In genomic region chr17:1108810-1109605, GRCh38 we compare ENCODE assay signal across 1 cellular context.
TF ChIP-seq lines count a peak whose summit lies in the region.

No MANE protein-coding gene starts in this region.

TF ChIP-seq in HepG2, 621 proteins besides CTCF, POLR2A, EP300 and RAD21 (continued from another document and continues in another):
- 0 out of 2 replicates have a peak, but pooled peaks have one; percentile 20 for TF ChIP-seq BATF2 (CRISPR knock-in tag; IDR thresholded peaks at IDR 0.05)
- TF ChIP-seq CREB3 (CRISPR knock-in tag; IDR thresholded peaks at IDR 0.05) = no peak
- TF ChIP-seq ZNF549 (CRISPR knock-in tag; IDR thresholded peaks at IDR 0.05) = no peak
- TF ChIP-seq ZNF382 (CRISPR knock-in tag; IDR thresholded peaks at IDR 0.05; ENCODE audit: borderline replicate concordance) = no peak
- TF ChIP-seq, protein P1, sequence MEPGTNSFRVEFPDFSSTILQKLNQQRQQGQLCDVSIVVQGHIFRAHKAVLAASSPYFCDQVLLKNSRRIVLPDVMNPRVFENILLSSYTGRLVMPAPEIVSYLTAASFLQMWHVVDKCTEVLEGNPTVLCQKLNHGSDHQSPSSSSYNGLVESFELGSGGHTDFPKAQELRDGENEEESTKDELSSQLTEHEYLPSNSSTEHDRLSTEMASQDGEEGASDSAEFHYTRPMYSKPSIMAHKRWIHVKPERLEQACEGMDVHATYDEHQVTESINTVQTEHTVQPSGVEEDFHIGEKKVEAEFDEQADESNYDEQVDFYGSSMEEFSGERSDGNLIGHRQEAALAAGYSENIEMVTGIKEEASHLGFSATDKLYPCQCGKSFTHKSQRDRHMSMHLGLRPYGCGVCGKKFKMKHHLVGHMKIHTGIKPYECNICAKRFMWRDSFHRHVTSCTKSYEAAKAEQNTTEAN (CRISPR knock-in tag; conservative IDR thresholded peaks at IDR 0.05) = no peak
- no peak for TF ChIP-seq ZNF597 (CRISPR knock-in tag; IDR thresholded peaks at IDR 0.05)
- TF ChIP-seq NR2F2 (IDR thresholded peaks at IDR 0.05; ENCODE audit: borderline replicate concordance, low read depth) = no peak
- TF ChIP-seq, protein P2, sequence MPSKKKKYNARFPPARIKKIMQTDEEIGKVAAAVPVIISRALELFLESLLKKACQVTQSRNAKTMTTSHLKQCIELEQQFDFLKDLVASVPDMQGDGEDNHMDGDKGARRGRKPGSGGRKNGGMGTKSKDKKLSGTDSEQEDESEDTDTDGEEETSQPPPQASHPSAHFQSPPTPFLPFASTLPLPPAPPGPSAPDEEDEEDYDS (CRISPR knock-in tag; IDR thresholded peaks at IDR 0.05) = no peak
- TF ChIP-seq ZNF672 (CRISPR knock-in tag; IDR thresholded peaks at IDR 0.05) = no peak
- TF ChIP-seq ZNF430 (CRISPR knock-in tag; IDR thresholded peaks at IDR 0.05) = 0 out of 2 replicates have a peak, but pooled peaks have one; percentile 32
- TF ChIP-seq ZNF33B (CRISPR knock-in tag; IDR thresholded peaks at IDR 0.05) = no peak
- TF ChIP-seq, protein P3, sequence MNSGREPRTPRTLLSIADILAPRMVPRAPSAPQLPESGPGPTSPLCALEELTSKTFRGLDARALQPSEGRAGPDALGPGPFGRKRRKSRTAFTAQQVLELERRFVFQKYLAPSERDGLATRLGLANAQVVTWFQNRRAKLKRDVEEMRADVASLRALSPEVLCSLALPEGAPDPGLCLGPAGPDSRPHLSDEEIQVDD (CRISPR knock-in tag; IDR thresholded peaks at IDR 0.05; ENCODE audit: borderline replicate concordance) = no peak
- TF ChIP-seq, protein P4, sequence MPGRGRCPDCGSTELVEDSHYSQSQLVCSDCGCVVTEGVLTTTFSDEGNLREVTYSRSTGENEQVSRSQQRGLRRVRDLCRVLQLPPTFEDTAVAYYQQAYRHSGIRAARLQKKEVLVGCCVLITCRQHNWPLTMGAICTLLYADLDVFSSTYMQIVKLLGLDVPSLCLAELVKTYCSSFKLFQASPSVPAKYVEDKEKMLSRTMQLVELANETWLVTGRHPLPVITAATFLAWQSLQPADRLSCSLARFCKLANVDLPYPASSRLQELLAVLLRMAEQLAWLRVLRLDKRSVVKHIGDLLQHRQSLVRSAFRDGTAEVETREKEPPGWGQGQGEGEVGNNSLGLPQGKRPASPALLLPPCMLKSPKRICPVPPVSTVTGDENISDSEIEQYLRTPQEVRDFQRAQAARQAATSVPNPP (CRISPR knock-in tag; IDR thresholded peaks at IDR 0.05) = no peak
- no peak for TF ChIP-seq ZNF446 (CRISPR knock-in tag; IDR thresholded peaks at IDR 0.05)
- TF ChIP-seq MED1 (CRISPR knock-in tag; IDR thresholded peaks at IDR 0.05) = no peak
- TF ChIP-seq TEAD3 (CRISPR knock-in tag; optimal IDR thresholded peaks at IDR 0.05; ENCODE audit: borderline replicate concordance) = no peak
- TF ChIP-seq DNMT1 (CRISPR knock-in tag; IDR thresholded peaks at IDR 0.05) = no peak
- TF ChIP-seq ARID4A (CRISPR knock-in tag; IDR thresholded peaks at IDR 0.05; ENCODE audit: borderline replicate concordance) = peak; percentile 34; the same call in 1 of the 2 replicates
- TF ChIP-seq ZNF790 (CRISPR knock-in tag; IDR thresholded peaks at IDR 0.05; ENCODE audit: borderline replicate concordance) = no peak
- TF ChIP-seq ZNF367 (CRISPR knock-in tag; IDR thresholded peaks at IDR 0.05; ENCODE audit: borderline replicate concordance) = no peak
- TF ChIP-seq, protein P5, sequence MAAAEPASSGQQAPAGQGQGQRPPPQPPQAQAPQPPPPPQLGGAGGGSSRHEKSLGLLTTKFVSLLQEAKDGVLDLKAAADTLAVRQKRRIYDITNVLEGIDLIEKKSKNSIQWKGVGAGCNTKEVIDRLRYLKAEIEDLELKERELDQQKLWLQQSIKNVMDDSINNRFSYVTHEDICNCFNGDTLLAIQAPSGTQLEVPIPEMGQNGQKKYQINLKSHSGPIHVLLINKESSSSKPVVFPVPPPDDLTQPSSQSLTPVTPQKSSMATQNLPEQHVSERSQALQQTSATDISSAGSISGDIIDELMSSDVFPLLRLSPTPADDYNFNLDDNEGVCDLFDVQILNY (CRISPR knock-in tag; conservative IDR thresholded peaks at IDR 0.05) = no peak
- no peak for TF ChIP-seq NCOR1 (IDR thresholded peaks at IDR 0.05; ENCODE audit: borderline replicate concordance, low read length)
- TF ChIP-seq ZNF124 (CRISPR knock-in tag; IDR thresholded peaks at IDR 0.05) = no peak
- no peak for TF ChIP-seq ZNF674 (CRISPR knock-in tag; IDR thresholded peaks at IDR 0.05; ENCODE audit: low read depth)
- TF ChIP-seq ZNF44 (CRISPR knock-in tag; IDR thresholded peaks at IDR 0.05) = no peak
- no peak for TF ChIP-seq FOXP4 (CRISPR knock-in tag; IDR thresholded peaks at IDR 0.05)
- TF ChIP-seq NPAS2 (CRISPR knock-in tag; IDR thresholded peaks at IDR 0.05; ENCODE audit: borderline replicate concordance) = no peak
- no peak for TF ChIP-seq MTA1 (CRISPR knock-in tag; IDR thresholded peaks at IDR 0.05; ENCODE audit: borderline replicate concordance)
- TF ChIP-seq CENPX (CRISPR knock-in tag; IDR thresholded peaks at IDR 0.05) = no peak
- TF ChIP-seq, protein P6, sequence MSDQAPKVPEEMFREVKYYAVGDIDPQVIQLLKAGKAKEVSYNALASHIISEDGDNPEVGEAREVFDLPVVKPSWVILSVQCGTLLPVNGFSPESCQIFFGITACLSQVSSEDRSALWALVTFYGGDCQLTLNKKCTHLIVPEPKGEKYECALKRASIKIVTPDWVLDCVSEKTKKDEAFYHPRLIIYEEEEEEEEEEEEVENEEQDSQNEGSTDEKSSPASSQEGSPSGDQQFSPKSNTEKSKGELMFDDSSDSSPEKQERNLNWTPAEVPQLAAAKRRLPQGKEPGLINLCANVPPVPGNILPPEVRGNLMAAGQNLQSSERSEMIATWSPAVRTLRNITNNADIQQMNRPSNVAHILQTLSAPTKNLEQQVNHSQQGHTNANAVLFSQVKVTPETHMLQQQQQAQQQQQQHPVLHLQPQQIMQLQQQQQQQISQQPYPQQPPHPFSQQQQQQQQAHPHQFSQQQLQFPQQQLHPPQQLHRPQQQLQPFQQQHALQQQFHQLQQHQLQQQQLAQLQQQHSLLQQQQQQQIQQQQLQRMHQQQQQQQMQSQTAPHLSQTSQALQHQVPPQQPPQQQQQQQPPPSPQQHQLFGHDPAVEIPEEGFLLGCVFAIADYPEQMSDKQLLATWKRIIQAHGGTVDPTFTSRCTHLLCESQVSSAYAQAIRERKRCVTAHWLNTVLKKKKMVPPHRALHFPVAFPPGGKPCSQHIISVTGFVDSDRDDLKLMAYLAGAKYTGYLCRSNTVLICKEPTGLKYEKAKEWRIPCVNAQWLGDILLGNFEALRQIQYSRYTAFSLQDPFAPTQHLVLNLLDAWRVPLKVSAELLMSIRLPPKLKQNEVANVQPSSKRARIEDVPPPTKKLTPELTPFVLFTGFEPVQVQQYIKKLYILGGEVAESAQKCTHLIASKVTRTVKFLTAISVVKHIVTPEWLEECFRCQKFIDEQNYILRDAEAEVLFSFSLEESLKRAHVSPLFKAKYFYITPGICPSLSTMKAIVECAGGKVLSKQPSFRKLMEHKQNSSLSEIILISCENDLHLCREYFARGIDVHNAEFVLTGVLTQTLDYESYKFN (CRISPR knock-in tag; conservative IDR thresholded peaks at IDR 0.05) = no peak
- TF ChIP-seq, protein P7, sequence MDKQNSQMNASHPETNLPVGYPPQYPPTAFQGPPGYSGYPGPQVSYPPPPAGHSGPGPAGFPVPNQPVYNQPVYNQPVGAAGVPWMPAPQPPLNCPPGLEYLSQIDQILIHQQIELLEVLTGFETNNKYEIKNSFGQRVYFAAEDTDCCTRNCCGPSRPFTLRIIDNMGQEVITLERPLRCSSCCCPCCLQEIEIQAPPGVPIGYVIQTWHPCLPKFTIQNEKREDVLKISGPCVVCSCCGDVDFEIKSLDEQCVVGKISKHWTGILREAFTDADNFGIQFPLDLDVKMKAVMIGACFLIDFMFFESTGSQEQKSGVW (CRISPR knock-in tag; IDR thresholded peaks at IDR 0.05; ENCODE audit: borderline replicate concordance) = no peak
- TF ChIP-seq NCOA2 (CRISPR knock-in tag; IDR thresholded peaks at IDR 0.05) = no peak
- TF ChIP-seq ZFP36 (IDR thresholded peaks at IDR 0.05; ENCODE audit: borderline replicate concordance, low read depth, low read length, partially characterized antibody) = no peak
- TF ChIP-seq ZNF605 (CRISPR knock-in tag; IDR thresholded peaks at IDR 0.05) = no peak
- TF ChIP-seq ZNF710 (CRISPR knock-in tag; IDR thresholded peaks at IDR 0.05; ENCODE audit: borderline replicate concordance) = no peak
- TF ChIP-seq ZNF33A (CRISPR knock-in tag; IDR thresholded peaks at IDR 0.05; ENCODE audit: borderline replicate concordance) = no peak
- TF ChIP-seq MTF2 (CRISPR knock-in tag; IDR thresholded peaks at IDR 0.05; ENCODE audit: borderline replicate concordance) = no peak; the same call in 1 of the 2 replicates
- TF ChIP-seq ZNF468 (CRISPR knock-in tag; IDR thresholded peaks at IDR 0.05) = no peak
